1 cellular context compared by ENCODE assay signal in the genomic region with DNA sequence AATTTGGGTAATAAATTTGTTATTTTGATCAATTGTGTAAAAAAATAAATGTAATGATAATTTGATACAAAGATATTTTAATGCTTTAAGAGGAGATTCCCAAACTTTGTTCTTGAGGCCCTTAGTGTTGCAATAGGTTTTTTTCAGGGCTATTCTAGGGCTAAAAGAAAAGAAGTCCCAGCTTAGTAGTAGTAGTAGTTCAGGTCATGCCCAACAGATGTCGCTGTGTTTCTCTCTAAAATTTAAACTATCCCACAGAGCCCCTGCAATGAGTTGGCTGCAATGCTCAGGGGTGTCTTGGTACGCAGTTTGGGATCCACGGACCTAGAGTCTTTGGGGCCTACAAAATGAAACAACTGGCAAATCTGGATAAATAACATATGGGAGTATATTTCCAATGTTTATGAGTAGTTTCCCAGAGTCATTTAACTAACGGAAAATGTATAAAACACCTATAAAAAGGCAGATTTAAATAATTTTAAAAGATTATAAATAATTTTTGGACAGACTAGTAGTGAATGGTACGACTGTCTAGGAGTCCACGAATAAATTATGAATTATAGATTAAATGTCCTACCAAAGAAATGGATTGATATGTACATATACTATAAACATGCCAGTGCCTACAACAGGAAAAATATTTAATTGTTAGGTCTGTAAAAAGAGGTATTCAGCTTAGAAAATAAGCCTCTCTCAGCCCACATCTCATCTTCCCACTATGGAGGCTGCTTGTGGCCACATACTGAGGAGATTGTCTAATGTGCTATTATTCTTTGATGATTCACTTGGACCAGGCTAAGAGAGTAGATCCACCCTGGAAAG.
TF ChIP-seq lines count a peak whose summit lies in the region.

No MANE protein-coding gene starts in this region.

TF ChIP-seq in K562, 482 proteins besides CTCF, POLR2A, EP300 and RAD21 (continued from another document):
- TF ChIP-seq, protein P1, sequence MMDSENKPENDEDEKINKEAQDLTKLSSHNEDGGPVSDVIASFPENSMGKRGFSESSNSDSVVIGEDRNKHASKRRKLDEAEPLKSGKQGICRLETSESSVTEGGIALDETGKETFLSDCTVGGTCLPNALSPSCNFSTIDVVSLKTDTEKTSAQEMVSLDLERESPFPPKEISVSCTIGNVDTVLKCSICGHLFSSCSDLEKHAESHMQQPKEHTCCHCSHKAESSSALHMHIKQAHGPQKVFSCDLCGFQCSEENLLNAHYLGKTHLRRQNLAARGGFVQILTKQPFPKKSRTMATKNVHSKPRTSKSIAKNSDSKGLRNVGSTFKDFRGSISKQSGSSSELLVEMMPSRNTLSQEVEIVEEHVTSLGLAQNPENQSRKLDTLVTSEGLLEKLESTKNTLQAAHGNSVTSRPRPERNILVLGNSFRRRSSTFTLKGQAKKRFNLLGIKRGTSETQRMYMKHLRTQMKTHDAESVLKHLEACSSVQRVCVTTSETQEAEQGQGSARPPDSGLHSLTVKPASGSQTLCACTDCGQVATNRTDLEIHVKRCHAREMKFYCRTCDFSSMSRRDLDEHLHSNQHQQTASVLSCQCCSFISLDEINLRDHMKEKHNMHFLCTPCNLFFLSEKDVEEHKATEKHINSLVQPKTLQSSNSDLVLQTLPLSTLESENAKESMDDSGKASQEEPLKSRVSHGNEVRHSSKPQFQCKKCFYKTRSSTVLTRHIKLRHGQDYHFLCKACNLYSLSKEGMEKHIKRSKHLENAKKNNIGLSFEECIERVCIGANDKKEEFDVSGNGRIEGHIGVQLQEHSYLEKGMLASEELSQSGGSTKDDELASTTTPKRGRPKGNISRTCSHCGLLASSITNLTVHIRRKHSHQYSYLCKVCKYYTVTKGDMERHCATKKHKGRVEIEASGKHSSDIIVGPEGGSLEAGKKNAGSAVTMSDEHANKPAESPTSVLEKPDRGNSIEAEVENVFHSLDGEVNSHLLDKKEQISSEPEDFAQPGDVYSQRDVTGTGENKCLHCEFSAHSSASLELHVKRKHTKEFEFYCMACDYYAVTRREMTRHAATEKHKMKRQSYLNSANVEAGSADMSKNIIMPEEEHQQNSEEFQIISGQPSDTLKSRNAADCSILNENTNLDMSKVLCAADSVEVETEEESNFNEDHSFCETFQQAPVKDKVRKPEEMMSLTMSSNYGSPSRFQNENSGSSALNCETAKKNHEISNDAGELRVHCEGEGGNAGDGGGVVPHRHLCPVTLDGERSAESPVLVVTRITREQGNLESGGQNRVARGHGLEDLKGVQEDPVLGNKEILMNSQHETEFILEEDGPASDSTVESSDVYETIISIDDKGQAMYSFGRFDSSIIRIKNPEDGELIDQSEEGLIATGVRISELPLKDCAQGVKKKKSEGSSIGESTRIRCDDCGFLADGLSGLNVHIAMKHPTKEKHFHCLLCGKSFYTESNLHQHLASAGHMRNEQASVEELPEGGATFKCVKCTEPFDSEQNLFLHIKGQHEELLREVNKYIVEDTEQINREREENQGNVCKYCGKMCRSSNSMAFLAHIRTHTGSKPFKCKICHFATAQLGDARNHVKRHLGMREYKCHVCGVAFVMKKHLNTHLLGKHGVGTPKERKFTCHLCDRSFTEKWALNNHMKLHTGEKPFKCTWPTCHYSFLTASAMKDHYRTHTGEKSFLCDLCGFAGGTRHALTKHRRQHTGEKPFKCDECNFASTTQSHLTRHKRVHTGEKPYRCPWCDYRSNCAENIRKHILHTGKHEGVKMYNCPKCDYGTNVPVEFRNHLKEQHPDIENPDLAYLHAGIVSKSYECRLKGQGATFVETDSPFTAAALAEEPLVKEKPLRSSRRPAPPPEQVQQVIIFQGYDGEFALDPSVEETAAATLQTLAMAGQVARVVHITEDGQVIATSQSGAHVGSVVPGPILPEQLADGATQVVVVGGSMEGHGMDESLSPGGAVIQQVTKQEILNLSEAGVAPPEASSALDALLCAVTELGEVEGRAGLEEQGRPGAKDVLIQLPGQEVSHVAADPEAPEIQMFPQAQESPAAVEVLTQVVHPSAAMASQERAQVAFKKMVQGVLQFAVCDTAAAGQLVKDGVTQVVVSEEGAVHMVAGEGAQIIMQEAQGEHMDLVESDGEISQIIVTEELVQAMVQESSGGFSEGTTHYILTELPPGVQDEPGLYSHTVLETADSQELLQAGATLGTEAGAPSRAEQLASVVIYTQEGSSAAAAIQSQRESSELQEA (IDR thresholded peaks at IDR 0.05; ENCODE audit: low read depth): no peak
- no peak for TF ChIP-seq ZNF217 (CRISPR knock-in tag; IDR thresholded peaks at IDR 0.05)
- TF ChIP-seq CEBPG (CRISPR knock-in tag; IDR thresholded peaks at IDR 0.05): no peak
- TF ChIP-seq CEBPG (tag; conservative IDR thresholded peaks at IDR 0.05 in 1 of 2, IDR thresholded peaks at IDR 0.05 in 1 of 2): peak in 1 of 2 experiments; percentile 48; a peak in 2 of 4 replicates
- TF ChIP-seq BACH1 (tag; IDR thresholded peaks at IDR 0.05): no peak
- TF ChIP-seq KAT8 (IDR thresholded peaks at IDR 0.05; ENCODE audit: low read depth): no peak
- TF ChIP-seq TEAD2 (tag; IDR thresholded peaks at IDR 0.05): no peak
- no peak for TF ChIP-seq SAFB2 (IDR thresholded peaks at IDR 0.05; ENCODE audit: borderline replicate concordance, low read depth, low read length, severe bottlenecking)
- TF ChIP-seq, protein P2, sequence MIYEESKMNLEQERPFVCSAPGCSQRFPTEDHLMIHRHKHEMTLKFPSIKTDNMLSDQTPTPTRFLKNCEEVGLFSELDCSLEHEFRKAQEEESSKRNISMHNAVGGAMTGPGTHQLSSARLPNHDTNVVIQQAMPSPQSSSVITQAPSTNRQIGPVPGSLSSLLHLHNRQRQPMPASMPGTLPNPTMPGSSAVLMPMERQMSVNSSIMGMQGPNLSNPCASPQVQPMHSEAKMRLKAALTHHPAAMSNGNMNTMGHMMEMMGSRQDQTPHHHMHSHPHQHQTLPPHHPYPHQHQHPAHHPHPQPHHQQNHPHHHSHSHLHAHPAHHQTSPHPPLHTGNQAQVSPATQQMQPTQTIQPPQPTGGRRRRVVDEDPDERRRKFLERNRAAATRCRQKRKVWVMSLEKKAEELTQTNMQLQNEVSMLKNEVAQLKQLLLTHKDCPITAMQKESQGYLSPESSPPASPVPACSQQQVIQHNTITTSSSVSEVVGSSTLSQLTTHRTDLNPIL (CRISPR knock-in tag; IDR thresholded peaks at IDR 0.05): no peak
- TF ChIP-seq TAL1 (IDR thresholded peaks at IDR 0.05): no peak
- TF ChIP-seq, protein P3, sequence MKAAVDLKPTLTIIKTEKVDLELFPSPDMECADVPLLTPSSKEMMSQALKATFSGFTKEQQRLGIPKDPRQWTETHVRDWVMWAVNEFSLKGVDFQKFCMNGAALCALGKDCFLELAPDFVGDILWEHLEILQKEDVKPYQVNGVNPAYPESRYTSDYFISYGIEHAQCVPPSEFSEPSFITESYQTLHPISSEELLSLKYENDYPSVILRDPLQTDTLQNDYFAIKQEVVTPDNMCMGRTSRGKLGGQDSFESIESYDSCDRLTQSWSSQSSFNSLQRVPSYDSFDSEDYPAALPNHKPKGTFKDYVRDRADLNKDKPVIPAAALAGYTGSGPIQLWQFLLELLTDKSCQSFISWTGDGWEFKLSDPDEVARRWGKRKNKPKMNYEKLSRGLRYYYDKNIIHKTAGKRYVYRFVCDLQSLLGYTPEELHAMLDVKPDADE (conservative IDR thresholded peaks at IDR 0.05; ENCODE audit: control insufficient read depth, low read depth, low read length): no peak
- no peak for TF ChIP-seq ZBTB7A (IDR thresholded peaks at IDR 0.05; ENCODE audit: borderline replicate concordance, control insufficient read depth, low read depth, low read length)
- no peak for TF ChIP-seq ZNF77 (CRISPR knock-in tag; IDR thresholded peaks at IDR 0.05)
- no peak for TF ChIP-seq ELF1 (tag; IDR thresholded peaks at IDR 0.05)
- peak; percentile 61 for TF ChIP-seq CEBPB (tag; IDR thresholded peaks at IDR 0.05)
TF ChIP-seq in K562: peak in this region for 2.
